ENCODE assay signal across 8 cellular contexts in genomic region chr18:44679912-44680270, GRCh38. TPM values are rescaled to one million over a fixed set of nuclear protein-coding genes. Genes with fewer than 3 reads are reported as not detected.
DNase-seq lines count a peak whose midpoint lies in the region; ATAC-seq and TF ChIP-seq lines count a peak whose summit lies in the region.

No MANE protein-coding gene starts in this region.

- H3K9me3 ChIP-seq in Peyer's patch (no peaks in the 10 kb centered on the region), mammary epithelial cell (replicated peaks; ENCODE audit: insufficient read depth, low read length) (no peaks in the 10 kb centered on the region)

- H3K4me3 ChIP-seq in Peyer's patch (peak overlapping the region; percentile 73 to 81 (median 76)), mammary epithelial cell (replicated peaks in 1 of 3; ENCODE audit: insufficient read depth in 1 of 3, low read depth in 2 of 3, low read length in 3 of 3) (peak overlapping the region; percentile 78 to 90 (median 78))

- H3K27me3 ChIP-seq in Peyer's patch = no peaks in the 10 kb centered on the region
- no peaks in the 10 kb centered on the region for H3K27me3 ChIP-seq in mammary epithelial cell (ENCODE audit: insufficient read depth, low read length)

- H3K36me3 ChIP-seq in Peyer's patch (no peaks in the 10 kb centered on the region), mammary epithelial cell (ENCODE audit: insufficient read depth, low read length) (no peaks in the 10 kb centered on the region)

- no TSS peak for BruUV-seq in mammary epithelial cell (replicated peaks; lab: Mats Ljungman, UMichigan)

- CTCF ChIA-PET in mammary epithelial cell (lab: Charles Lee; ENCODE audit: low non-redundant PET) = interaction anchor here (0.7 kb wide), 2 partner anchors 358 to 533 kb away, joined by 18 to 33 read pairs; no protein-coding TSS in a partner anchor

- peak overlapping the region; percentile 92 for H3K4me2 ChIP-seq in mammary epithelial cell (ENCODE audit: insufficient read depth, low read depth, low read length)

- TF ChIP-seq POLR2A in Peyer's patch (IDR thresholded peaks at IDR 0.05) = no peak

- H3K79me2 ChIP-seq in mammary epithelial cell (ENCODE audit: insufficient read depth, low read length) = peaks cover 37% of the 10 kb centered on the region

- dilution Hi-C loops in mammary epithelial cell (cut with HindIII; ENCODE audit: low sequenced_read_pairs) = no loop called here

- intact Hi-C loops in mammary epithelial cell (cut with micrococcal nuclease) = loop anchor here (1.0 to 5.0 kb wide), 10 partner anchors 43 to 582 kb away; no protein-coding TSS in a partner anchor

- peak overlapping the region; percentile 86 to 95 (median 91) for H3K27ac ChIP-seq in Peyer's patch
- peak overlapping the region; percentile 50 for H3K27ac ChIP-seq in mammary epithelial cell (ENCODE audit: insufficient read depth, low read depth, low read length)

- WGBS in mammary epithelial cell (ENCODE audit: low coverage, missing lambda C conversion rate) = 0% methylated on average over 4 of the region's 41 CpGs

- peak; percentile 3 for ATAC-seq in HG03159 (IDR thresholded peaks at IDR 0.05; ENCODE audit: unreplicated experiment)
- no peak for ATAC-seq in GM19397 (IDR thresholded peaks at IDR 0.05; ENCODE audit: unreplicated experiment)

- H4K20me1 ChIP-seq in mammary epithelial cell (ENCODE audit: insufficient read depth, low read length) = no peaks in the 10 kb centered on the region

- H3K4me1 ChIP-seq in Peyer's patch = peaks cover 0 to 3% (median 0%) of the 10 kb centered on the region in 4 donors
- H3K4me1 ChIP-seq in mammary epithelial cell (ENCODE audit: insufficient read depth, low read length) = peaks cover 30% of the 10 kb centered on the region

- H2AFZ ChIP-seq in mammary epithelial cell (ENCODE audit: low read depth, low read length) = peak overlapping the region; percentile 87

- no peak for TF ChIP-seq CTCF in Peyer's patch (IDR thresholded peaks at IDR 0.05)
- no peak for TF ChIP-seq CTCF in mammary epithelial cell (conservative IDR thresholded peaks at IDR 0.05 in 1 of 2, IDR thresholded peaks at IDR 0.05 in 1 of 2; ENCODE audit: extremely low read depth in 1 of 2, insufficient read depth in 1 of 2, low read depth in 1 of 2, low read length in 2 of 2)

- in situ Hi-C loops in mammary epithelial cell (cut with MboI; ENCODE audit: low sequenced_read_pairs in 2 of 2) = loop anchor here (10.0 to 25.0 kb wide), 4 partner anchors 205 to 543 kb away; no protein-coding TSS in a partner anchor

- peak; percentile 45 for DNase-seq in ELR (ENCODE audit: low read depth)
- DNase-seq in Peyer's patch = peak; percentile 67 to 82 (median 71)
- DNase-seq in mammary epithelial cell = peak; percentile 52
- DNase-seq in islet precursor cell = peak; percentile 64
- peak; percentile 23 for DNase-seq in stimulated activated CD4-positive, alpha-beta T cell treated with anti-CD3 and anti-CD28 coated beads, Interleukin-12 subunit alpha, Interleukin-12 subunit beta, amount 100 ng/mL, for 4 hours
- DNase-seq in pons (ENCODE audit: low spot score) = no peak

- peak overlapping the region; percentile 59 for H3K9ac ChIP-seq in mammary epithelial cell (ENCODE audit: insufficient read depth, low read length)

RNA-seq across cellular contexts. Expression of gene SETBP1, which starts 0.8 kb away (rescaled TPM):
- total RNA-seq in Peyer's patch (10 to 100 TPM in 3 of 4 donors, 1 to 10 TPM in 1; 3.3 to 86.6 (median 16.3) TPM), mammary epithelial cell (10 to 100 TPM; 23.2 to 34.7 TPM)
- polyA plus RNA-seq in mammary epithelial cell = 7.4 TPM
- polyA minus RNA-seq in mammary epithelial cell = 12.7 TPM
